In the genomic region with DNA sequence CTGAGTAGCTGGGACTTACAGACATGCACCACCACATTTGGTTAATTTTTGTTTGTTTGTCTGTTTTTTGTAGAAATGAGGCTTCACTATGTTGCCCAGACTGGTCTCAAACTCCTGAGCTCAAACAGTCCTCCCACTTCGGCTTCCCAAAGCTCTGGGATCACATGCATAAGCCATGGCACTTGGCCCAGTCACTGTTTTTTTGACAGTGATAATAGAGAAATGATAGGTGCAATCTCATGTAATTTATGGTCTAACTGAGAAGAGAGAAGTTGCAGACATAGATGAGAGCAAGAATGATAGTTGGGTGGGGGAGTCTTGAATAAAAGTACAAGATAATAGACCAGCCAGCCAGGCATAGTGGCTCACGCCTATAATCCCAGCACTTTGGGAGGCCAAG, we compare ENCODE assay signal across 18 cellular contexts.
DNase-seq lines count a peak whose midpoint lies in the region; ATAC-seq and TF ChIP-seq lines count a peak whose summit lies in the region.
"Had no signal": no experiment of that assay in that cellular context is flagged by ENCODE, and none has a peak within 500 bp of the region (broad histone marks: within the 10 kb centered on the region; RNA-seq: fewer than 3 reads in every experiment).

No MANE protein-coding gene starts in this region.

- peaks cover 50% of the 10 kb centered on the region for H3K4me1 Mint-ChIP-seq in osteocyte (ENCODE audit: unreplicated experiment)
- H3K4me1 Mint-ChIP-seq: CD4-positive, alpha-beta memory T cell had no signal

- H3K27ac Mint-ChIP-seq in osteocyte (ENCODE audit: unreplicated experiment), result peak overlapping the region; percentile 27
- H3K27ac Mint-ChIP-seq: HFFc6 had no signal

- TF ChIP-seq CTCF in osteocyte (IDR thresholded peaks at IDR 0.05) (no peak), lower leg skin (IDR thresholded peaks at IDR 0.05) (no peak)

- H3K27me3 Mint-ChIP-seq in osteocyte (ENCODE audit: unreplicated experiment), result no peaks in the 10 kb centered on the region

- DNase-seq in left ventricle myocardium superior, result no peak
- no peak for DNase-seq in Right ventricle myocardium inferior (ENCODE audit: missing footprints)
- peak; percentile 41 for DNase-seq in amniotic epithelial cell (ENCODE audit: low read depth)
- no peak for DNase-seq in osteocyte (ENCODE audit: extremely low spot score, unreplicated experiment)
- no peak for DNase-seq in erythroblast (lab: John Stamatoyannopoulos, UW)
- no peak for DNase-seq in NCI-H1694 treated with DMSO at 0.1 percent for 48 hours (lab: John Stamatoyannopoulos, UW)
- DNase-seq in lower leg skin (ENCODE audit: low spot score in 2 of 2), result no peak
- DNase-seq: 8988T; C1 segment of cervical spinal cord; Calu3; CD4-positive, alpha-beta memory T cell; COR-L47; DMS153; DND-41; GOT3; HFFc6 had no signal

- no peaks in the 10 kb centered on the region for H3K36me3 Mint-ChIP-seq in osteocyte (ENCODE audit: unreplicated experiment)
- H3K36me3 Mint-ChIP-seq: CD4-positive, alpha-beta memory T cell had no signal

- intact Hi-C loops in left ventricle myocardium superior (cut with micrococcal nuclease) (no loop called here), Right ventricle myocardium inferior (cut with DNase I) (no loop called here), lower leg skin (cut with DNase I; ENCODE audit: low total_unique reads) (no loop called here)

- WGBS in lower leg skin, 2 donors, result 63 to 70% methylated on average over 2 of the region's 2 CpGs

- H3K4me3 Mint-ChIP-seq in osteocyte (ENCODE audit: unreplicated experiment), result no peak overlapping the region
- H3K4me3 Mint-ChIP-seq: CD4-positive, alpha-beta memory T cell; HFFc6 had no signal

- no peaks in the 10 kb centered on the region for H3K9me3 Mint-ChIP-seq in osteocyte (ENCODE audit: unreplicated experiment)
- H3K9me3 Mint-ChIP-seq: CD4-positive, alpha-beta memory T cell; HFFc6 had no signal

- TF ChIP-seq POLR2A in erythroblast (IDR thresholded peaks at IDR 0.05; ENCODE audit: low read length), result no peak
- no peak for TF ChIP-seq POLR2A in lower leg skin (IDR thresholded peaks at IDR 0.05)

- peak; percentile 20 for ATAC-seq in left ventricle myocardium superior
- no peak for ATAC-seq in Right ventricle myocardium inferior
- ATAC-seq: A549 had no signal

- no peak overlapping the region for H3K4me3 ChIP-seq in lower leg skin (ENCODE audit: low read depth, poor library complexity, severe bottlenecking)
- H3K4me3 ChIP-seq: A549, HAP-1 had no signal
